Comparison of ENCODE assay signal across 23 cellular contexts in genomic region chr1:14596591-14596990, GRCh38. TPM values are rescaled to one million over a fixed set of nuclear protein-coding genes. Genes with fewer than 3 reads are reported as not detected.
DNase-seq lines count a peak whose midpoint lies in the region; ATAC-seq and TF ChIP-seq lines count a peak whose summit lies in the region.
"Had no signal": no experiment of that assay in that cellular context is flagged by ENCODE, and none has a peak within 500 bp of the region (broad histone marks: within the 10 kb centered on the region; RNA-seq: fewer than 3 reads in every experiment).

No MANE protein-coding gene starts in this region.

- H3K9me3 ChIP-seq in HEK293 (ENCODE audit: control insufficient read depth, insufficient read depth, low read depth, low read length) (no peaks in the 10 kb centered on the region), upper lobe of right lung (no peaks in the 10 kb centered on the region)
- H3K9me3 ChIP-seq: A549; BE2C; BLaER1 treated with 17β-estradiol and CSF1 and Interleukin-3, amounts not matched to agents 10 nM and 100 nM had no signal

- POLR2A ChIA-PET in HEK293 (lab: Yijun Ruan, JAX), result no interaction called here

- H3K4me3 Mint-ChIP-seq in mesothelial cell of epicardium (peak overlapping the region; percentile 3), neural crest cell (peak overlapping the region; percentile 91)
- H3K4me3 Mint-ChIP-seq: CD4-positive, alpha-beta T cell; CD8-positive, alpha-beta memory T cell had no signal

- H3K27me3 Mint-ChIP-seq in mesothelial cell of epicardium (ENCODE audit: low read depth) (no peaks in the 10 kb centered on the region), neural crest cell (ENCODE audit: low read depth) (no peaks in the 10 kb centered on the region)

- H3K4me1 Mint-ChIP-seq in mesothelial cell of epicardium, result peaks cover 56% of the 10 kb centered on the region
- peaks cover 58% of the 10 kb centered on the region for H3K4me1 Mint-ChIP-seq in neural crest cell

- no peak overlapping the region for H3K27ac ChIP-seq in HEK293 (ENCODE audit: extremely low read depth, low read depth, low read length)
- no peak overlapping the region for H3K27ac ChIP-seq in upper lobe of right lung
- H3K27ac ChIP-seq: 22Rv1; A549; BLaER1 treated with 17β-estradiol and CSF1 and Interleukin-3, amounts not matched to agents 10 nM and 100 nM; GM23248 had no signal

- CTCF ChIA-PET in HEK293 (lab: Yijun Ruan, JAX), result interaction anchor here (0.6 kb wide), 2 partner anchors 74 to 423 kb away, joined by 4 to 7 read pairs; no protein-coding TSS in a partner anchor

- DNase-seq in mesothelial cell of epicardium (ENCODE audit: low spot score in 2 of 2, unreplicated experiment in 2 of 2), result no peak
- no peak for DNase-seq in neural crest cell (ENCODE audit: low read depth, low spot score)
- no peak for DNase-seq in activated CD8-positive, alpha-beta memory T cell treated with anti-CD3 and anti-CD28 coated beads for 24 hours
- no peak for DNase-seq in upper lobe of right lung
- DNase-seq: ACHN; AML-193; BE2C; CD4-positive, alpha-beta T cell; CD8-positive, alpha-beta memory T cell; DMS 273 treated with DMSO at 0.1 percent for 48 hours; DMS79; EL; GDM1; GM23248; H7; HCEC 1CT had no signal

- no peak for ATAC-seq in HG03521 (IDR thresholded peaks at IDR 0.05; ENCODE audit: unreplicated experiment)
- no peak for ATAC-seq in upper lobe of right lung
- ATAC-seq: A549, GM12878 had no signal

- intact Hi-C loops in upper lobe of right lung (cut with DNase I), result no loop called here

- H3K4me1 ChIP-seq in HEK293 (ENCODE audit: control insufficient read depth, insufficient read depth, low read length), result peaks cover 3% of the 10 kb centered on the region; the same call in 1 of the 2 replicates
- H3K4me1 ChIP-seq in upper lobe of right lung, result no peaks in the 10 kb centered on the region
- H3K4me1 ChIP-seq: A549, BE2C had no signal

- no peaks in the 10 kb centered on the region for H3K36me3 ChIP-seq in HEK293 (ENCODE audit: control insufficient read depth in 2 of 2, insufficient read depth in 1 of 2, low read length in 2 of 2)
- no peaks in the 10 kb centered on the region for H3K36me3 ChIP-seq in upper lobe of right lung
- H3K36me3 ChIP-seq: BE2C; BLaER1 treated with 17β-estradiol and CSF1 and Interleukin-3, amounts not matched to agents 10 nM and 100 nM had no signal

- no peaks in the 10 kb centered on the region for H3K9me3 Mint-ChIP-seq in mesothelial cell of epicardium
- no peaks in the 10 kb centered on the region for H3K9me3 Mint-ChIP-seq in neural crest cell
- H3K9me3 Mint-ChIP-seq: CD4-positive, alpha-beta T cell; CD8-positive, alpha-beta memory T cell had no signal

- no peak overlapping the region for H3K4me3 ChIP-seq in HEK293 (ENCODE audit: low read depth, low read length)
- H3K4me3 ChIP-seq in upper lobe of right lung, result no peak overlapping the region
- H3K4me3 ChIP-seq: A549; BLaER1 treated with 17β-estradiol and CSF1 and Interleukin-3, amounts not matched to agents 10 nM and 100 nM; GM12878; GM23248 had no signal

- H3K36me3 Mint-ChIP-seq in mesothelial cell of epicardium (no peaks in the 10 kb centered on the region), neural crest cell (ENCODE audit: low read depth) (no peaks in the 10 kb centered on the region)
- H3K36me3 Mint-ChIP-seq: CD14-positive monocyte; CD8-positive, alpha-beta memory T cell had no signal

- peaks cover 46% of the 10 kb centered on the region for H3K27me3 ChIP-seq in upper lobe of right lung

- no peak overlapping the region for H3K27ac Mint-ChIP-seq in mesothelial cell of epicardium
- H3K27ac Mint-ChIP-seq in neural crest cell (ENCODE audit: unreplicated experiment), result no peak overlapping the region
- H3K27ac Mint-ChIP-seq: CD14-positive monocyte; CD4-positive, alpha-beta T cell; CD8-positive, alpha-beta memory T cell had no signal

- TF ChIP-seq CTCF in HEK293 (tag by site-specific recombination; IDR thresholded peaks at IDR 0.05), result no peak
- no peak for TF ChIP-seq CTCF in mesothelial cell of epicardium (IDR thresholded peaks at IDR 0.05; ENCODE audit: unreplicated experiment)
- no peak for TF ChIP-seq CTCF in neural crest cell (conservative IDR thresholded peaks at IDR 0.05)
- TF ChIP-seq CTCF in upper lobe of right lung (IDR thresholded peaks at IDR 0.05), result no peak

TF ChIP-seq in HEK293, 187 proteins besides CTCF, POLR2A, EP300 and RAD21:
- TF ChIP-seq ZNF837 (tag by site-specific recombination; IDR thresholded peaks at IDR 0.05), result no peak
- TF ChIP-seq ZNF146 (tag by site-specific recombination; IDR thresholded peaks at IDR 0.05), result peak; percentile 93

RNA-seq across cellular contexts. Expression of gene KAZN, which starts 1.9 kb away (rescaled TPM):
- total RNA-seq in mesothelial cell of epicardium (36.3 to 38.8 TPM (median 38.4 TPM) in 3 replicates), neural crest cell (10.7 and 11.6 TPM in 2 replicates), upper lobe of right lung (33.5 TPM)
